1 cellular context compared by ENCODE assay signal in the genomic region with DNA sequence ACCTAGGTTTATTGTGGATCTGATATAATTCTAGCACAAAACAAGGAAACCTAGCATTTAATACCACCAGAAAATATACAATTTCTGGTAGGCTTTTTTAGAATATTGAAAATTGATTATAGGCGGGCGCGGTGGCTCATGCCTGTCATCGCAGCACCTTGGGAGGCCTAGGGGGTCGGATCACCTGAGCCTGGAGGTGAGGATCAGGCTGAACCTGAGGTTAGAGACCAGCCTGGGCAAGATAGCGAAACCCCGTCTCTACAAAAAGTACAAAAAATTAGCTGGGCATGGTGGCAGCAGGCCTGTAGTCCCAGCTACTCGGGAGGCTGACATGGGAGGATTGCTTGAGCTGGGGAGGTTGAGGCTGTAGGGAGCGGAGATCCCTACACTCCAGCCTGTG.
TF ChIP-seq lines count a peak whose summit lies in the region.

No MANE protein-coding gene starts in this region.

TF ChIP-seq in endothelial cell of umbilical vein, 7 proteins besides CTCF, POLR2A, EP300 and RAD21 (continued from another document):
- TF ChIP-seq MYC (IDR thresholded peaks at IDR 0.05; ENCODE audit: low read depth, low read length) (no peak), FOS (IDR thresholded peaks at IDR 0.05; ENCODE audit: borderline replicate concordance, insufficient read depth, low read length) (no peak), JUN (IDR thresholded peaks at IDR 0.05; ENCODE audit: borderline replicate concordance, insufficient read depth, insufficient read length, low read depth) (no peak), POLR2AphosphoS5 (IDR thresholded peaks at IDR 0.05; ENCODE audit: insufficient read depth, low read depth, low read length) (no peak), EZH2 (IDR thresholded peaks at IDR 0.05; ENCODE audit: borderline replicate concordance, low read depth, low read length, severe bottlenecking) (no peak)
- TF ChIP-seq, protein P1, sequence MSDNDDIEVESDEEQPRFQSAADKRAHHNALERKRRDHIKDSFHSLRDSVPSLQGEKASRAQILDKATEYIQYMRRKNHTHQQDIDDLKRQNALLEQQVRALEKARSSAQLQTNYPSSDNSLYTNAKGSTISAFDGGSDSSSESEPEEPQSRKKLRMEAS (IDR thresholded peaks at IDR 0.05; ENCODE audit: insufficient read depth, insufficient read length): no peak
